23 cellular contexts compared by ENCODE assay signal in genomic region chr1:1793481-1794244, GRCh38. TPM values are rescaled to one million over a fixed set of nuclear protein-coding genes. Genes with fewer than 3 reads are reported as not detected.
DNase-seq lines count a peak whose midpoint lies in the region; ATAC-seq, FAIRE-seq and TF ChIP-seq lines count a peak whose summit lies in the region.
"Had no signal": no experiment of that assay in that cellular context is flagged by ENCODE, and none has a peak within 500 bp of the region (broad histone marks: within the 10 kb centered on the region; RNA-seq: fewer than 3 reads in every experiment).

No MANE protein-coding gene starts in this region.

- no peak for FAIRE-seq in H54 (lab: Jason Lieb, UNC)
- FAIRE-seq: colon, frontal cortex, small intestine had no signal

- BruUV-seq in Panc1 (replicated peaks; lab: Mats Ljungman, UMichigan): TSS peak; percentile 24
- BruUV-seq in Caco-2 (replicated peaks; lab: Mats Ljungman, UMichigan): no TSS peak

- in situ Hi-C loops in Panc1 (cut with HindIII; ENCODE audit: low pct_unique_long_range_greater_than_20kb, low sequenced_read_pairs): no loop called here

- H3K4me3 Mint-ChIP-seq in CD4-positive, alpha-beta T cell: no peak overlapping the region
- H3K4me3 Mint-ChIP-seq in nephron progenitor cell: no peak overlapping the region
- no peak overlapping the region for H3K4me3 Mint-ChIP-seq in Caco-2 (ENCODE audit: unreplicated experiment)
- H3K4me3 Mint-ChIP-seq: activated T-cell treated with anti-CD3 and anti-CD28 coated beads, Interleukin-2, amount 50 U/mL, for 72 hours had no signal

- ATAC-seq in CD4-positive, alpha-beta T cell (ENCODE audit: poor library complexity): no peak
- no peak for ATAC-seq in Panc1
- ATAC-seq: activated T-cell treated with anti-CD3 and anti-CD28 coated beads, Interleukin-2, amount 50 U/mL, for 72 hours had no signal

- no peaks in the 10 kb centered on the region for H3K9me3 Mint-ChIP-seq in CD4-positive, alpha-beta T cell
- no peaks in the 10 kb centered on the region for H3K9me3 Mint-ChIP-seq in nephron progenitor cell
- H3K9me3 Mint-ChIP-seq in Caco-2 (ENCODE audit: unreplicated experiment): no peaks in the 10 kb centered on the region
- H3K9me3 Mint-ChIP-seq: activated T-cell treated with anti-CD3 and anti-CD28 coated beads, Interleukin-2, amount 50 U/mL, for 72 hours had no signal

- H3K27ac ChIP-seq in CD4-positive, alpha-beta T cell (ENCODE audit: low read depth, low read length): no peak overlapping the region
- H3K27ac ChIP-seq in Panc1 (ENCODE audit: low read length) (no peak overlapping the region), angular gyrus (ENCODE audit: low read depth, low read length) (peak overlapping the region; percentile 34)
- H3K27ac ChIP-seq: epithelial cell of prostate, left ventricle myocardium inferior, thoracic aorta had no signal

- peaks cover 21% of the 10 kb centered on the region for H3K36me3 ChIP-seq in Panc1 (ENCODE audit: control insufficient read depth, insufficient read depth, low read length)
- H3K36me3 ChIP-seq in Caco-2 (ENCODE audit: control insufficient read depth, insufficient read depth, low read length): peaks cover 2% of the 10 kb centered on the region

- TF ChIP-seq POLR2A in H54 (IDR thresholded peaks at IDR 0.05; ENCODE audit: low read depth, low read length): no peak

- H3K27me3 ChIP-seq in CD4-positive, alpha-beta T cell (ENCODE audit: control insufficient read depth, insufficient read depth, low read length): no peaks in the 10 kb centered on the region
- no peaks in the 10 kb centered on the region for H3K27me3 ChIP-seq in Panc1 (ENCODE audit: control insufficient read depth, insufficient read depth, low read length)
- H3K27me3 ChIP-seq in Caco-2 (replicated peaks; ENCODE audit: control insufficient read depth, insufficient read depth, low read length): no peaks in the 10 kb centered on the region
- H3K27me3 ChIP-seq: ascending aorta had no signal

- DNase-seq in CD4-positive, alpha-beta T cell: no peak
- DNase-seq in Panc1 (ENCODE audit: low read depth, low spot score) (no peak), nephron progenitor cell (no peak), Caco-2 (no peak), H54 (ENCODE audit: insufficient read length, low spot score) (no peak), NCI-H2227 treated with DMSO at 0.1 percent for 48 hours (lab: John Stamatoyannopoulos, UW) (no peak)
- DNase-seq: activated T-cell treated with anti-CD3 and anti-CD28 coated beads, Interleukin-2, amount 50 U/mL, for 72 hours; C1 segment of cervical spinal cord; KBM-7; left ventricle myocardium inferior; NCI-H1048; NCI-H2081; NCI-H526; small intestine; stimulated activated CD4-positive, alpha-beta T cell treated with anti-CD3 and anti-CD28 coated beads, Interleukin-4, amount 100 ng/mL, for 4 hours; stimulated activated CD8-positive, alpha-beta memory T cell treated with anti-CD3 and anti-CD28 coated beads, Interleukin-4, amount 100 ng/mL, for 48 hours had no signal

- H3K4me1 Mint-ChIP-seq in CD4-positive, alpha-beta T cell (ENCODE audit: low read depth): peaks cover 4% of the 10 kb centered on the region
- H3K4me1 Mint-ChIP-seq in nephron progenitor cell: peaks cover 6% of the 10 kb centered on the region
- H3K4me1 Mint-ChIP-seq in Caco-2 (ENCODE audit: low read depth, unreplicated experiment): no peaks in the 10 kb centered on the region

- intact Hi-C loops in CD4-positive, alpha-beta T cell (cut with DNase I, micrococcal nuclease): no loop called here
- intact Hi-C loops in Panc1 (cut with micrococcal nuclease; ENCODE audit: unreplicated experiment): no loop called here
- intact Hi-C loops in Caco-2 (cut with micrococcal nuclease; ENCODE audit: unreplicated experiment): no loop called here

- H3K27ac Mint-ChIP-seq in CD4-positive, alpha-beta T cell: peak overlapping the region; percentile 13
- peak overlapping the region; percentile 98 for H3K27ac Mint-ChIP-seq in nephron progenitor cell
- H3K27ac Mint-ChIP-seq in Caco-2 (ENCODE audit: unreplicated experiment): no peak overlapping the region

- peaks cover 88% of the 10 kb centered on the region for H3K36me3 Mint-ChIP-seq in CD4-positive, alpha-beta T cell (ENCODE audit: low read depth)
- peaks cover 82% of the 10 kb centered on the region for H3K36me3 Mint-ChIP-seq in nephron progenitor cell (ENCODE audit: low read depth)
- H3K36me3 Mint-ChIP-seq in Caco-2 (ENCODE audit: insufficient read depth, unreplicated experiment): peaks cover 88% of the 10 kb centered on the region

- no peaks in the 10 kb centered on the region for H3K27me3 Mint-ChIP-seq in CD4-positive, alpha-beta T cell
- H3K27me3 Mint-ChIP-seq in nephron progenitor cell (ENCODE audit: low read depth, poor library complexity) (no peaks in the 10 kb centered on the region), Caco-2 (ENCODE audit: insufficient read depth, unreplicated experiment) (no peaks in the 10 kb centered on the region)

- H3K4me3 ChIP-seq in Panc1 (ENCODE audit: low read depth in 2 of 2, low read length in 2 of 2) (no peak overlapping the region), Caco-2 (ENCODE audit: low read depth, low read length) (no peak overlapping the region)
- H3K4me3 ChIP-seq: ascending aorta, HAP-1, left ventricle myocardium inferior, thoracic aorta had no signal

- no peak for TF ChIP-seq CTCF in CD4-positive, alpha-beta T cell (IDR thresholded peaks at IDR 0.05)
- TF ChIP-seq CTCF in Panc1 (IDR thresholded peaks at IDR 0.05): no peak
- TF ChIP-seq CTCF in nephron progenitor cell (IDR thresholded peaks at IDR 0.05): no peak
- TF ChIP-seq CTCF in Caco-2 (IDR thresholded peaks at IDR 0.05; ENCODE audit: insufficient read depth in 1 of 2, low read depth in 1 of 2, low read length in 1 of 2, severe bottlenecking in 1 of 2, unreplicated experiment in 1 of 2): no peak

- H3K4me1 ChIP-seq in Panc1 (ENCODE audit: control insufficient read depth, insufficient read depth, low read length) (no peaks in the 10 kb centered on the region), Caco-2 (no peaks in the 10 kb centered on the region)
- H3K4me1 ChIP-seq: ascending aorta, HAP-1 had no signal

- POLR2A ChIA-PET in CD4-positive, alpha-beta T cell (lab: Charles Lee): no interaction called here
- POLR2A ChIA-PET in Panc1 (lab: Charles Lee): no interaction called here
- POLR2A ChIA-PET in Caco-2 (lab: Charles Lee): no interaction called here

- no peaks in the 10 kb centered on the region for H3K9me3 ChIP-seq in CD4-positive, alpha-beta T cell (ENCODE audit: control insufficient read depth, low read length)
- H3K9me3 ChIP-seq in Panc1 (ENCODE audit: control insufficient read depth, insufficient read depth, low read depth, low read length) (no peaks in the 10 kb centered on the region), Caco-2 (no peaks in the 10 kb centered on the region)
- H3K9me3 ChIP-seq: ascending aorta, HAP-1, left ventricle myocardium inferior, thoracic aorta had no signal

- CTCF ChIA-PET in CD4-positive, alpha-beta T cell (lab: Charles Lee): no interaction called here
- CTCF ChIA-PET in Panc1 (lab: Charles Lee) (no interaction called here), Caco-2 (lab: Charles Lee) (no interaction called here)

RNA-seq across cellular contexts. Expression of gene NADK, which starts 15.4 kb away (rescaled TPM):
- 10 to 100 TPM; 19.9 to 25.1 TPM for total RNA-seq in CD4-positive, alpha-beta T cell
- total RNA-seq in Panc1 (2021; ENCODE audit: unreplicated experiment): 101 TPM
- polyA plus RNA-seq in Panc1 (2012; ENCODE audit: insufficient read length): 101 TPM
- 76.7 and 85.8 TPM in 2 replicates for total RNA-seq in Caco-2 (2022)
